ENCODE assay signal across 10 cellular contexts in the genomic region with DNA sequence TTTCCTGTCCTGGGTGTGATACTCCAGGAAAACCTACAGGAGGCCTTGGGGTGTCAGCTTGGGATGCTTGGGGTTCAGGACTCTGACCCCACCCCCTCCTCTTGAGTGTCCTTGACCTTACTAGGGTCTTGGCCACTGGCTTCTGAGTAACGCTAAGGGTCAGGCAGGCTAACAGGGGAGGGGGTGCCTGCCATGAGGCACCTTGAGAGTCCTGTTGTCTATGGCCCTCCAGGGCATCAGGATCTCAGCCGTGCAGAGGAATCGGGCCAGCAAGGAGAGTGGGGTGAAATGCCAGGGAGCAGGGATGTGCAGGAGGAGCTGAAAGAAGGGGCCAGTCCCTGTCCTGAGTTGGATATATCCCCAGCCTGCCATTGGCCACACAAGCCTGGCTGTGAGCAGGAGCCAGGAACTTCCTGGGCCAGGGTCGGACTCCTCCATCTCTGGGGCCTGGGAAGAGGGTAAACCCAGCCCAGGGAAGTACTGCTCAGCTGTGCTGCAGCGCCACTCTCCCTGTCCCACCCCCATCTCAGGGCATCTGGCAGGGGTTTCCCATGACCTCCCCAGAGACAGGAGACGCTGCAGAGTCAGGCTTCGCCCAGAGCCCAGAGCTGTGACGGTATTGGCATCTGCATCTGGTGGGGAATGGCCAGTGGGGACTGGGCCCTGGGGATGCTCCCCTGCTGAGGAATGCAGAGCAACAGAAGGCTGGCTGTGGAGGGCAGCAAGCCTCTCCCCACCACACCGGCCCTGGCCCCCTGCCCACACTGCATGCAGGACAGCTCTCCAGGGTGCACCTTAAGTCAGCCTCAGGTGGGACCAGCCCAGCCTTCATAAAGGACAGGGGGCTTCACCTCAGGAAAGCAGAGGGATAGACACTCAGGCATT. TPM values are rescaled to one million over a fixed set of nuclear protein-coding genes. Genes with fewer than 3 reads are reported as not detected.
DNase-seq lines count a peak whose midpoint lies in the region; ATAC-seq, FAIRE-seq and TF ChIP-seq lines count a peak whose summit lies in the region.
"Had no signal": no experiment of that assay in that cellular context is flagged by ENCODE, and none has a peak within 500 bp of the region (broad histone marks: within the 10 kb centered on the region; RNA-seq: fewer than 3 reads in every experiment).

No MANE protein-coding gene starts in this region.

- no peak overlapping the region for H3K27ac ChIP-seq in GM12878 (ENCODE audit: control insufficient read depth, insufficient read depth)

- H2AFZ ChIP-seq in GM12878 (ENCODE audit: control insufficient read depth, low read depth, low read length), result no peak overlapping the region

- TF ChIP-seq POLR2A in GM12878 (IDR thresholded peaks at IDR 0.05; ENCODE audit: low read depth, low read length), result no peak; the same call in 1 of the 2 replicates

- no peaks in the 10 kb centered on the region for H3K9me3 ChIP-seq in GM12878 (replicated peaks; ENCODE audit: control insufficient read depth, insufficient read depth, low read length)

- H3K79me2 ChIP-seq in GM12878 (ENCODE audit: control insufficient read depth, insufficient read depth, low read length), result peaks cover 48% of the 10 kb centered on the region

- TF ChIP-seq RAD21 in GM12878 (IDR thresholded peaks at IDR 0.05; ENCODE audit: insufficient read depth, low read depth, low read length), result no peak

- TF ChIP-seq EP300 in GM12878 (IDR thresholded peaks at IDR 0.05; ENCODE audit: borderline replicate concordance in 1 of 2, control insufficient read depth in 1 of 2, low read depth in 2 of 2, low read length in 2 of 2), result peak; percentile 36 to 38; a peak in 1 of 4 replicates

- no TSS peak for BruUV-seq in GM12878 (replicated peaks; lab: Mats Ljungman, UMichigan)

- H3K9ac ChIP-seq in GM12878 (ENCODE audit: control insufficient read depth, insufficient read depth, low read length), result peak overlapping the region; percentile 35; the same call in 1 of the 2 replicates

- WGBS in GM12878 (ENCODE audit: insufficient coverage, insufficient replicate concordance, low lambda C conversion rate, missing lambda C conversion rate), result 37% methylated on average over 9 of the region's 9 CpGs

- DNase-seq in NCI-H446 (lab: John Stamatoyannopoulos, UW) (peak; percentile 25 to 47), NCI-H446 treated with DMSO at 0.1 percent for 48 hours (lab: John Stamatoyannopoulos, UW) (no peak), GM12878 (ENCODE audit: low read depth, low spot score) (no peak), skeletal muscle cell (ENCODE audit: low read depth) (peak; percentile 18), omental fat pad (ENCODE audit: low spot score) (no peak), RCC 7860 (ENCODE audit: low spot score) (no peak)
- DNase-seq: erythroblast had no signal

- TF ChIP-seq CTCF in GM12878 (IDR thresholded peaks at IDR 0.05 in 2 of 3, conservative IDR thresholded peaks at IDR 0.05 in 1 of 3; ENCODE audit: control insufficient read depth in 2 of 3, extremely low read depth in 1 of 3, insufficient read depth in 1 of 3, low read depth in 3 of 3, low read length in 3 of 3), result peak in 1 of 3 experiments; percentile 17; a peak in 1 of 6 replicates
- TF ChIP-seq CTCF in omental fat pad (IDR thresholded peaks at IDR 0.05), result no peak

- CTCF ChIA-PET in GM12878 (lab: Yijun Ruan, JAX), result interaction anchor here (1.5 to 16.7 kb wide), 8 partner anchors 9 to 138 kb away, joined by 3 to 250 read pairs (median 24); no protein-coding TSS in a partner anchor

- FAIRE-seq in GM12878 (lab: Jason Lieb, UNC), result no peak
- FAIRE-seq in RCC 7860 (lab: Jason Lieb, UNC), result no peak

- no peaks in the 10 kb centered on the region for H4K20me1 ChIP-seq in GM12878 (ENCODE audit: control insufficient read depth, insufficient read depth)

- H3K4me2 ChIP-seq in GM12878 (ENCODE audit: control insufficient read depth, insufficient read depth), result peak overlapping the region; percentile 68

- intact Hi-C loops in GM12878 (cut with micrococcal nuclease; ENCODE audit: unreplicated experiment), result no loop called here

- peak overlapping the region; percentile 24; the same call in 1 of the 2 replicates for H3K4me3 ChIP-seq in GM12878
- no peak overlapping the region for H3K4me3 ChIP-seq in skeletal muscle cell (ENCODE audit: low read depth, low read length)

- ATAC-seq in HG03460 (IDR thresholded peaks at IDR 0.05; ENCODE audit: unreplicated experiment), result peak; percentile 34
- peak; percentile 53 for ATAC-seq in GM12878
- no peak for ATAC-seq in omental fat pad (ENCODE audit: low FRiP score)
- ATAC-seq in GM19397 (IDR thresholded peaks at IDR 0.05; ENCODE audit: unreplicated experiment), result no peak
- ATAC-seq: Panc1 had no signal

- RAD21 ChIA-PET in GM12878 (lab: Charles Lee; ENCODE audit: unreplicated experiment), result interaction anchor here (0.8 to 15.8 kb wide), 7 partner anchors 9 to 389 kb away, joined by 3 to 239 read pairs (median 4); a partner anchor contains a TSS

- in situ Hi-C loops in GM12878 (cut with MboI), result no loop called here

- POLR2A ChIA-PET in GM12878 (lab: Charles Lee), result interaction anchor here (0.8 to 4.1 kb wide), 6 partner anchors 8 to 242 kb away, joined by 3 to 26 read pairs (median 4); no protein-coding TSS in a partner anchor

- SMC1A ChIA-PET in GM12878 (lab: Charles Lee; ENCODE audit: uncharacterized antibody, unreplicated experiment), result interaction anchor here (1.8 to 4.7 kb wide), 5 partner anchors 10 to 214 kb away, joined by 4 to 43 read pairs (median 18); no protein-coding TSS in a partner anchor

- H3K27me3 ChIP-seq in GM12878 (replicated peaks in 1 of 2; ENCODE audit: control insufficient read depth in 2 of 2, insufficient read depth in 2 of 2, low read length in 1 of 2), result no peaks in the 10 kb centered on the region

- H3K4me1 ChIP-seq in GM12878 (ENCODE audit: control insufficient read depth, insufficient read depth, low read length), result peaks cover 61% of the 10 kb centered on the region

- H3K36me3 ChIP-seq in GM12878 (ENCODE audit: control insufficient read depth in 2 of 2, insufficient read depth in 2 of 2, low read length in 1 of 2), result no peaks in the 10 kb centered on the region; a peak in 1 of 4 replicates

TF ChIP-seq in GM12878, 131 proteins besides CTCF, POLR2A, EP300 and RAD21 (continues in another document):
- no peak for TF ChIP-seq CBX3 (IDR thresholded peaks at IDR 0.05; ENCODE audit: borderline replicate concordance, low read depth)
- TF ChIP-seq, protein P1, sequence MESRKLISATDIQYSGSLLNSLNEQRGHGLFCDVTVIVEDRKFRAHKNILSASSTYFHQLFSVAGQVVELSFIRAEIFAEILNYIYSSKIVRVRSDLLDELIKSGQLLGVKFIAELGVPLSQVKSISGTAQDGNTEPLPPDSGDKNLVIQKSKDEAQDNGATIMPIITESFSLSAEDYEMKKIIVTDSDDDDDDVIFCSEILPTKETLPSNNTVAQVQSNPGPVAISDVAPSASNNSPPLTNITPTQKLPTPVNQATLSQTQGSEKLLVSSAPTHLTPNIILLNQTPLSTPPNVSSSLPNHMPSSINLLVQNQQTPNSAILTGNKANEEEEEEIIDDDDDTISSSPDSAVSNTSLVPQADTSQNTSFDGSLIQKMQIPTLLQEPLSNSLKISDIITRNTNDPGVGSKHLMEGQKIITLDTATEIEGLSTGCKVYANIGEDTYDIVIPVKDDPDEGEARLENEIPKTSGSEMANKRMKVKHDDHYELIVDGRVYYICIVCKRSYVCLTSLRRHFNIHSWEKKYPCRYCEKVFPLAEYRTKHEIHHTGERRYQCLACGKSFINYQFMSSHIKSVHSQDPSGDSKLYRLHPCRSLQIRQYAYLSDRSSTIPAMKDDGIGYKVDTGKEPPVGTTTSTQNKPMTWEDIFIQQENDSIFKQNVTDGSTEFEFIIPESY (IDR thresholded peaks at IDR 0.05), result no peak
- TF ChIP-seq, protein P2, sequence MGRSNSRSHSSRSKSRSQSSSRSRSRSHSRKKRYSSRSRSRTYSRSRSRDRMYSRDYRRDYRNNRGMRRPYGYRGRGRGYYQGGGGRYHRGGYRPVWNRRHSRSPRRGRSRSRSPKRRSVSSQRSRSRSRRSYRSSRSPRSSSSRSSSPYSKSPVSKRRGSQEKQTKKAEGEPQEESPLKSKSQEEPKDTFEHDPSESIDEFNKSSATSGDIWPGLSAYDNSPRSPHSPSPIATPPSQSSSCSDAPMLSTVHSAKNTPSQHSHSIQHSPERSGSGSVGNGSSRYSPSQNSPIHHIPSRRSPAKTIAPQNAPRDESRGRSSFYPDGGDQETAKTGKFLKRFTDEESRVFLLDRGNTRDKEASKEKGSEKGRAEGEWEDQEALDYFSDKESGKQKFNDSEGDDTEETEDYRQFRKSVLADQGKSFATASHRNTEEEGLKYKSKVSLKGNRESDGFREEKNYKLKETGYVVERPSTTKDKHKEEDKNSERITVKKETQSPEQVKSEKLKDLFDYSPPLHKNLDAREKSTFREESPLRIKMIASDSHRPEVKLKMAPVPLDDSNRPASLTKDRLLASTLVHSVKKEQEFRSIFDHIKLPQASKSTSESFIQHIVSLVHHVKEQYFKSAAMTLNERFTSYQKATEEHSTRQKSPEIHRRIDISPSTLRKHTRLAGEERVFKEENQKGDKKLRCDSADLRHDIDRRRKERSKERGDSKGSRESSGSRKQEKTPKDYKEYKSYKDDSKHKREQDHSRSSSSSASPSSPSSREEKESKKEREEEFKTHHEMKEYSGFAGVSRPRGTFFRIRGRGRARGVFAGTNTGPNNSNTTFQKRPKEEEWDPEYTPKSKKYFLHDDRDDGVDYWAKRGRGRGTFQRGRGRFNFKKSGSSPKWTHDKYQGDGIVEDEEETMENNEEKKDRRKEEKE (IDR thresholded peaks at IDR 0.05), result no peak
- TF ChIP-seq RELA (IDR thresholded peaks at IDR 0.05; ENCODE audit: borderline replicate concordance, partially characterized antibody), result peak; percentile 32

RNA-seq across cellular contexts. Expression of a gene that starts 6.3 kb away (rescaled TPM):
- 52.3 and 59.4 TPM in 2 replicates for total RNA-seq in GM12878 (2013; cell fraction: nucleolus; rRNA removed)
- total RNA-seq in GM12878 (2014; rRNA removed) (22.2 and 24.9 TPM in 2 replicates), GM12878 (2014; rRNA removed; fragmentation: Illumina TruSeq; extraction: Trizol) (13.5 and 16.1 TPM in 2 replicates), GM12878 (2021) (44.4 and 47.7 TPM in 2 replicates), omental fat pad (1 to 10 TPM in 3 of 4 donors, under 1 TPM in 1; 0.93 to 6.1 (median 3.7) TPM)
- 4.4 TPM for polyA plus RNA-seq in GM12878 (2011; ENCODE audit: low read depth)
- polyA plus RNA-seq in GM12878 (2011; rRNA removed) (6.2 and 9.2 TPM in 2 replicates), GM12878 (2014; fragmentation: Illumina TruSeq; extraction: Trizol) (13.1 and 24.3 TPM in 2 replicates), GM12878 (2014; fragmentation: Nextera tagmentation; extraction: Ambion mirVana) (1 to 10 TPM; 2.3 to 2.9 TPM), GM12878 (2014; rRNA removed) (33.3 and 36.8 TPM in 2 replicates), GM12878 (2016; fragmentation: Nextera tagmentation; extraction: Ambion mirVana) (1 to 10 TPM; 4.4 to 5.2 TPM)
- 14.5 and 16.7 TPM in 2 replicates for polyA plus RNA-seq in GM12878 (2011; cell fraction: cytosol; rRNA removed)
- polyA plus RNA-seq in GM12878 (2011; cell fraction: nucleus; rRNA removed), result 55.4 and 74.8 TPM in 2 replicates
- polyA plus RNA-seq in GM12878 (2012), result 8.4 and 9.0 TPM in 2 replicates
- 18.2 and 29.6 TPM in 2 replicates for polyA minus RNA-seq in GM12878 (2011; rRNA and poly(A)+ RNA removed)
- 11.2 and 11.9 TPM in 2 replicates for polyA minus RNA-seq in GM12878 (2011; cell fraction: cytosol; rRNA and poly(A)+ RNA removed)
- 21.9 and 39.5 TPM in 2 replicates for polyA minus RNA-seq in GM12878 (2011; cell fraction: nucleus; rRNA and poly(A)+ RNA removed)

Comparison
In these comparisons a context has a peak if more than half of its experiments do, and no peak if none do; other contexts are left out.
1. DNase-seq: peak in NCI-H446 (2 of 2) and skeletal muscle cell (single experiment); none in NCI-H446 treated with DMSO at 0.1 percent for 48 hours (single experiment), GM12878 (single experiment), omental fat pad (single experiment) and RCC 7860 (single experiment).
2. ATAC-seq: peak in HG03460 (single experiment) and GM12878 (single experiment); none in omental fat pad (single experiment) and GM19397 (single experiment).